In the genomic region with DNA sequence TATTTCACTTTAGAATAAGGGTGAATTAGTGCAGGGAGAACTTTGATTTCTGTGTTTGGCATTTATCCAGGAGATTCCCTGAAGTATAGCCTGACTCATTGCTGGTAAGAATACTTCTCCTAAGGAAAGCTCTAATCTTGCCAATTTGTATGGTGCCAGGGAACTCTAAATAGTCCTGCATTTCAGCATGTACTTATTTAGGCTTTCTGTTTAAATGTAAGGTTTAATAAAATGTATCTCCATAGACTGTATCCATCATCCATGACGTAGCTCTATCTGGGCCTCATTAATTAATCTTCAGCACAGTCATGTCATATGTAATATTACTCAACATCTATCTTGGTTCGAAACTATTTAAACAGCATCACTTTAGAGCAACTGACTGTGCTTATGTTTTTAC, we compare ENCODE assay signal across 28 cellular contexts.
DNase-seq lines count a peak whose midpoint lies in the region; ATAC-seq and TF ChIP-seq lines count a peak whose summit lies in the region.
"Had no signal": no experiment of that assay in that cellular context is flagged by ENCODE, and none has a peak within 500 bp of the region (broad histone marks: within the 10 kb centered on the region; RNA-seq: fewer than 3 reads in every experiment).

No MANE protein-coding gene starts in this region.

- no peak overlapping the region for H3K27ac Mint-ChIP-seq in activated CD8-positive, alpha-beta T cell treated with anti-CD3 and anti-CD28 coated beads for 36 hours
- H3K27ac Mint-ChIP-seq: activated CD4-positive, alpha-beta memory T cell treated with anti-CD3 and anti-CD28 coated beads for 36 hours; activated naive CD8-positive, alpha-beta T cell treated with anti-CD3 and anti-CD28 coated beads, Interleukin-2, amount 10 ng/mL, durations not matched to agents 7 days and 5 days; CD14-positive monocyte; endodermal cell; stimulated activated naive B cell treated with anti-CD40 and anti-IgM and Interleukin-4, amounts not matched to agents 10 μg/mL and 1 μg/mL and 100 μg/mL, for 72 hours had no signal

- TF ChIP-seq CTCF in retinal pigment epithelial cell (conservative IDR thresholded peaks at IDR 0.05; ENCODE audit: low read depth, low read length), result no peak
- no peak for TF ChIP-seq CTCF in activated CD8-positive, alpha-beta T cell treated with anti-CD3 and anti-CD28 coated beads for 36 hours (IDR thresholded peaks at IDR 0.05)

- no peaks in the 10 kb centered on the region for H3K36me3 Mint-ChIP-seq in activated CD8-positive, alpha-beta T cell treated with anti-CD3 and anti-CD28 coated beads for 36 hours (ENCODE audit: low read depth)
- H3K36me3 Mint-ChIP-seq: activated CD4-positive, alpha-beta memory T cell treated with anti-CD3 and anti-CD28 coated beads for 36 hours; activated naive CD8-positive, alpha-beta T cell treated with anti-CD3 and anti-CD28 coated beads, Interleukin-2, amount 10 ng/mL, durations not matched to agents 7 days and 5 days; CD14-positive monocyte; stimulated activated naive B cell treated with anti-CD40 and anti-IgM and Interleukin-4, amounts not matched to agents 10 μg/mL and 1 μg/mL and 100 μg/mL, for 72 hours had no signal

- ATAC-seq in activated CD8-positive, alpha-beta T cell treated with anti-CD3 and anti-CD28 coated beads for 36 hours, result no peak
- ATAC-seq: activated CD4-positive, CD25-positive, alpha-beta regulatory T cell treated with anti-CD3 and anti-CD28 coated beads, Interleukin-2, amount 50 U/mL, for 24 hours; heart left ventricle; stimulated activated naive B cell treated with anti-CD40 and anti-IgM and Interleukin-4, amounts not matched to agents 10 μg/mL and 1 μg/mL and 100 μg/mL, for 72 hours had no signal

- POLR2A ChIA-PET in activated CD8-positive, alpha-beta T cell treated with anti-CD3 and anti-CD28 coated beads for 36 hours (lab: Charles Lee), result no interaction called here

- no peaks in the 10 kb centered on the region for H3K27me3 Mint-ChIP-seq in activated CD8-positive, alpha-beta T cell treated with anti-CD3 and anti-CD28 coated beads for 36 hours
- H3K27me3 Mint-ChIP-seq: activated CD4-positive, alpha-beta memory T cell treated with anti-CD3 and anti-CD28 coated beads for 36 hours; stimulated activated naive B cell treated with anti-CD40 and anti-IgM and Interleukin-4, amounts not matched to agents 10 μg/mL and 1 μg/mL and 100 μg/mL, for 72 hours had no signal

- intact Hi-C loops in activated CD8-positive, alpha-beta T cell treated with anti-CD3 and anti-CD28 coated beads for 36 hours (cut with micrococcal nuclease), result no loop called here
- intact Hi-C loops in posterior cingulate gyrus (cut with DNase I), result no loop called here

- H3K9me3 Mint-ChIP-seq in activated CD8-positive, alpha-beta T cell treated with anti-CD3 and anti-CD28 coated beads for 36 hours, result no peaks in the 10 kb centered on the region
- H3K9me3 Mint-ChIP-seq: activated CD4-positive, alpha-beta memory T cell treated with anti-CD3 and anti-CD28 coated beads for 36 hours; activated naive CD8-positive, alpha-beta T cell treated with anti-CD3 and anti-CD28 coated beads, Interleukin-2, amount 10 ng/mL, durations not matched to agents 7 days and 5 days; endodermal cell had no signal

- H3K4me3 Mint-ChIP-seq in activated CD8-positive, alpha-beta T cell treated with anti-CD3 and anti-CD28 coated beads for 36 hours, result no peak overlapping the region
- H3K4me3 Mint-ChIP-seq: activated CD4-positive, alpha-beta memory T cell treated with anti-CD3 and anti-CD28 coated beads for 36 hours; activated naive CD8-positive, alpha-beta T cell treated with anti-CD3 and anti-CD28 coated beads, Interleukin-2, amount 10 ng/mL, durations not matched to agents 7 days and 5 days; CD14-positive monocyte; endodermal cell; stimulated activated naive B cell treated with anti-CD40 and anti-IgM and Interleukin-4, amounts not matched to agents 10 μg/mL and 1 μg/mL and 100 μg/mL, for 72 hours had no signal

- no peaks in the 10 kb centered on the region for H3K4me1 Mint-ChIP-seq in activated CD8-positive, alpha-beta T cell treated with anti-CD3 and anti-CD28 coated beads for 36 hours (ENCODE audit: low read depth)
- H3K4me1 Mint-ChIP-seq: activated naive CD8-positive, alpha-beta T cell treated with anti-CD3 and anti-CD28 coated beads, Interleukin-2, amount 10 ng/mL, durations not matched to agents 7 days and 5 days; CD14-positive monocyte; endodermal cell; stimulated activated naive B cell treated with anti-CD40 and anti-IgM and Interleukin-4, amounts not matched to agents 10 μg/mL and 1 μg/mL and 100 μg/mL, for 72 hours had no signal

- no peaks in the 10 kb centered on the region for H3K36me3 ChIP-seq in adipocyte (ENCODE audit: control insufficient read depth, insufficient read depth, low read length, severe bottlenecking)
- H3K36me3 ChIP-seq: heart left ventricle, neutrophil, spleen, thoracic aorta, vagina had no signal

- H3K27me3 ChIP-seq in adipocyte (replicated peaks; ENCODE audit: control insufficient read depth, insufficient read depth, low read length), result no peaks in the 10 kb centered on the region
- H3K27me3 ChIP-seq: heart left ventricle, neutrophil, spleen, vagina had no signal

- DNase-seq in HT1080 (ENCODE audit: low read depth), result peak; percentile 6
- DNase-seq in adipocyte (ENCODE audit: low read depth), result peak; percentile 39
- DNase-seq in fibroblast of gingiva (ENCODE audit: low read depth), result peak; percentile 41
- DNase-seq in retinal pigment epithelial cell (ENCODE audit: low read depth), result peak; percentile 74
- no peak for DNase-seq in activated CD8-positive, alpha-beta T cell treated with anti-CD3 and anti-CD28 coated beads for 36 hours
- no peak for DNase-seq in posterior cingulate gyrus
- no peak for DNase-seq in amygdala (lab: John Stamatoyannopoulos, UW)
- no peak for DNase-seq in T-helper 1 cell
- DNase-seq: activated CD4-positive, alpha-beta memory T cell treated with anti-CD3 and anti-CD28 coated beads for 36 hours; activated effector memory CD4-positive, alpha-beta T cell treated with Interleukin-2 at 50 U/mL for 16 hours; activated naive CD8-positive, alpha-beta T cell treated with anti-CD3 and anti-CD28 coated beads, Interleukin-2, amount 10 ng/mL, durations not matched to agents 7 days and 5 days; Calu3; cortex of kidney; DND-41; endodermal cell; heart left ventricle; NCI-H1092; NCI-H2029; retina; SIG-M5; spleen; stimulated activated CD4-positive, alpha-beta T cell treated with anti-CD3 and anti-CD28 coated beads, Interleukin-4, amount 100 ng/mL, for 24 hours; stimulated activated naive B cell treated with anti-CD40 and anti-IgM and Interleukin-4, amounts not matched to agents 10 μg/mL and 1 μg/mL and 100 μg/mL, for 72 hours had no signal

- H3K4me1 ChIP-seq in adipocyte (ENCODE audit: control insufficient read depth, insufficient read depth, low read length), result peaks cover 10% of the 10 kb centered on the region
- H3K4me1 ChIP-seq: heart left ventricle, spleen, vagina had no signal

- H3K9me3 ChIP-seq in adipocyte (ENCODE audit: control insufficient read depth, low read length), result no peaks in the 10 kb centered on the region
- H3K9me3 ChIP-seq: heart left ventricle, neutrophil, thoracic aorta, vagina had no signal

- no peak overlapping the region for H3K4me3 ChIP-seq in adipocyte (ENCODE audit: low read length)
- no peak overlapping the region for H3K4me3 ChIP-seq in retinal pigment epithelial cell (ENCODE audit: low read length)
- H3K4me3 ChIP-seq: heart left ventricle, spleen, thoracic aorta, vagina had no signal

- no peak overlapping the region for H3K9ac ChIP-seq in adipocyte (ENCODE audit: low read length)

- CTCF ChIA-PET in activated CD8-positive, alpha-beta T cell treated with anti-CD3 and anti-CD28 coated beads for 36 hours (lab: Charles Lee), result no interaction called here

Comparison
In these comparisons a context has a peak if more than half of its experiments do, and no peak if none do; other contexts are left out.
1. DNase-seq: peak in HT1080 (single experiment), adipocyte (single experiment), fibroblast of gingiva (single experiment) and retinal pigment epithelial cell (single experiment); none in activated CD8-positive, alpha-beta T cell treated with anti-CD3 and anti-CD28 coated beads for 36 hours (single experiment), posterior cingulate gyrus (0 of 10), amygdala (0 of 56) and T-helper 1 cell (0 of 5).